Comparison of ENCODE assay signal across 12 cellular contexts in genomic region chr2:217010173-217010572, GRCh38.
A peak's percentile ranks its signal among the peaks of the same experiment; 100 is the strongest.
DNase-seq lines count a peak whose midpoint lies in the region; ATAC-seq and TF ChIP-seq lines count a peak whose summit lies in the region.
"Had no signal": no experiment of that assay in that cellular context is flagged by ENCODE, and none has a peak within 500 bp of the region (broad histone marks: within the 10 kb centered on the region; RNA-seq: fewer than 3 reads in every experiment).

No MANE protein-coding gene starts in this region.

- ATAC-seq in left lobe of liver = peak; percentile 94
- no peak for ATAC-seq in GM18867 (IDR thresholded peaks at IDR 0.05; ENCODE audit: unreplicated experiment)
- ATAC-seq: GM23338, K562 had no signal

- TF ChIP-seq POLR2A in esophagus muscularis mucosa (IDR thresholded peaks at IDR 0.05; ENCODE audit: low read depth) = no peak

- H3K36me3 ChIP-seq in esophagus muscularis mucosa = no peaks in the 10 kb centered on the region

- H3K4me3 ChIP-seq in esophagus muscularis mucosa = no peak overlapping the region
- H3K4me3 ChIP-seq: GM23338, K562 had no signal

- no peaks in the 10 kb centered on the region for H3K27me3 ChIP-seq in esophagus muscularis mucosa

- intact Hi-C loops in esophagus muscularis mucosa (cut with DNase I) = no loop called here

- peak; percentile 15 for DNase-seq in NCI-H2107 treated with DMSO at 0.1 percent for 48 hours (lab: John Stamatoyannopoulos, UW; ENCODE audit: unreplicated experiment)
- DNase-seq in NCI-H2107 (lab: John Stamatoyannopoulos, UW) = no peak
- DNase-seq in esophagus muscularis mucosa (ENCODE audit: extremely low spot score) = peak; percentile 62
- DNase-seq in left lobe of liver (ENCODE audit: low spot score) = no peak
- no peak for DNase-seq in NCI-H1105 treated with DMSO at 0.1 percent for 48 hours (lab: John Stamatoyannopoulos, UW)
- no peak for DNase-seq in NCI-H748 treated with DMSO at 0.1 percent for 48 hours (lab: John Stamatoyannopoulos, UW)
- DNase-seq: C1 segment of cervical spinal cord; CD4-positive, alpha-beta T cell; H9 had no signal

- TF ChIP-seq EP300 in esophagus muscularis mucosa (IDR thresholded peaks at IDR 0.05) = no peak

- WGBS in esophagus muscularis mucosa = 91% methylated on average over 3 of the region's 3 CpGs

- H3K9me3 ChIP-seq in esophagus muscularis mucosa = no peaks in the 10 kb centered on the region

- no peak for TF ChIP-seq CTCF in esophagus muscularis mucosa (IDR thresholded peaks at IDR 0.05)

- peaks cover 0 to 7% (median 0%) of the 10 kb centered on the region in 4 donors for H3K4me1 ChIP-seq in esophagus muscularis mucosa

- no peak overlapping the region for H3K27ac ChIP-seq in esophagus muscularis mucosa (replicated peaks in 1 of 4)

Comparison
In these comparisons a context has a peak if more than half of its experiments do, and no peak if none do; other contexts are left out.
1. DNase-seq: peak in NCI-H2107 treated with DMSO at 0.1 percent for 48 hours (single experiment) and esophagus muscularis mucosa (single experiment); none in NCI-H2107 (single experiment), left lobe of liver (single experiment), NCI-H1105 treated with DMSO at 0.1 percent for 48 hours (single experiment) and NCI-H748 treated with DMSO at 0.1 percent for 48 hours (single experiment).